Comparison of ENCODE assay signal across 1 cellular context in the genomic region with DNA sequence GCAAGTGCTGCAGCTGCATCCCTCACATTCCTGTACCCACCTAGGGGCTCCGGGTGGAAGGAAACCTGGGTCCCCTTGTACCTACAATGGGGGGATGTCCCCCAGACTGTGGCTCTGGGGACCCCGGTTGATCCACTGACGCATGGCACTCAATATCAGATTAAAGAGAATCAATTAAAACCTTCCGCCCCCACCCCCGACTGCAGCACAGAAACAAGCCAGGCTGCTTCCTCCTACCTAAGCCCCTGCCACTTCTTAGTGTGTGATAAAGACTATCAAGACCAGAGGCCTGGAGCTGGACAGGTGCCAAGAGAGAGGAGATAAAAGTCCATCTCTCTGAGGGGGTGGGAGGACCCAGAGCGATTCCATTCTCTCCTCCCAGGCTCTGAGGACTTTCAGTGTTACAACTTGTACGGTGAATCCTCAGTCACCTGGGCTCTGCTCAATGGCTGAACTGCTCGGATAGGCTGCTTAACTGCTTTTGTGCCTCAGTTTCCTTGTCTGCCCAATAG.
TF ChIP-seq lines count a peak whose summit lies in the region.

No MANE protein-coding gene starts in this region.

TF ChIP-seq in HepG2, 621 proteins besides CTCF, POLR2A, EP300 and RAD21:
- TF ChIP-seq SRSF9 (IDR thresholded peaks at IDR 0.05; ENCODE audit: borderline replicate concordance, insufficient read depth, low read depth, low read length, poor library complexity, severe bottlenecking), result no peak
- no peak for TF ChIP-seq BORCS8-MEF2B (CRISPR knock-in tag; IDR thresholded peaks at IDR 0.05)
- no peak for TF ChIP-seq SP2 (CRISPR knock-in tag; IDR thresholded peaks at IDR 0.05)
- no peak for TF ChIP-seq ISL2 (CRISPR knock-in tag; IDR thresholded peaks at IDR 0.05)
- TF ChIP-seq HNF4G (IDR thresholded peaks at IDR 0.05; ENCODE audit: borderline replicate concordance, low read depth, low read length), result 0 out of 2 replicates have a peak, but pooled peaks have one; percentile 13
- no peak for TF ChIP-seq HNF4G (CRISPR knock-in tag; IDR thresholded peaks at IDR 0.05; ENCODE audit: borderline replicate concordance, low read depth)
- peak; percentile 25; the same call in 1 of the 2 replicates for TF ChIP-seq ATF7-NPFF (CRISPR knock-in tag; IDR thresholded peaks at IDR 0.05; ENCODE audit: low read depth)
- 0 out of 2 replicates have a peak, but pooled peaks have one; percentile 12 for TF ChIP-seq ZSCAN31 (CRISPR knock-in tag; IDR thresholded peaks at IDR 0.05; ENCODE audit: low read depth)
- TF ChIP-seq, protein P1, sequence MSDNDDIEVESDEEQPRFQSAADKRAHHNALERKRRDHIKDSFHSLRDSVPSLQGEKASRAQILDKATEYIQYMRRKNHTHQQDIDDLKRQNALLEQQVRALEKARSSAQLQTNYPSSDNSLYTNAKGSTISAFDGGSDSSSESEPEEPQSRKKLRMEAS (IDR thresholded peaks at IDR 0.05), result no peak
- TF ChIP-seq HNRNPL (IDR thresholded peaks at IDR 0.05; ENCODE audit: low read depth, low read length), result 0 out of 2 replicates have a peak, but pooled peaks have one; percentile 15
- TF ChIP-seq TSC22D2 (CRISPR knock-in tag; IDR thresholded peaks at IDR 0.05; ENCODE audit: borderline replicate concordance), result no peak
- TF ChIP-seq ZNF598 (CRISPR knock-in tag; IDR thresholded peaks at IDR 0.05; ENCODE audit: borderline replicate concordance), result no peak
- TF ChIP-seq MTERF4 (CRISPR knock-in tag; IDR thresholded peaks at IDR 0.05), result peak; percentile 49; the same call in 1 of the 2 replicates
- TF ChIP-seq TFDP1 (CRISPR knock-in tag; IDR thresholded peaks at IDR 0.05; ENCODE audit: borderline replicate concordance), result no peak
- no peak for TF ChIP-seq ZNF567 (CRISPR knock-in tag; IDR thresholded peaks at IDR 0.05; ENCODE audit: borderline replicate concordance)
- 0 out of 2 replicates have a peak, but pooled peaks have one; percentile 52 for TF ChIP-seq NFIC (IDR thresholded peaks at IDR 0.05; ENCODE audit: low read length)
- no peak for TF ChIP-seq RBFOX2 (IDR thresholded peaks at IDR 0.05; ENCODE audit: low read depth, low read length)
- no peak for TF ChIP-seq SMAD1 (CRISPR knock-in tag; IDR thresholded peaks at IDR 0.05; ENCODE audit: borderline replicate concordance, low read depth)
- no peak for TF ChIP-seq MIXL1 (CRISPR knock-in tag; IDR thresholded peaks at IDR 0.05)
- TF ChIP-seq ZNF704 (CRISPR knock-in tag; IDR thresholded peaks at IDR 0.05; ENCODE audit: borderline replicate concordance), result no peak
- TF ChIP-seq KLF9 (CRISPR knock-in tag; IDR thresholded peaks at IDR 0.05; ENCODE audit: low read depth), result no peak
- TF ChIP-seq ZNF709 (CRISPR knock-in tag; IDR thresholded peaks at IDR 0.05), result no peak
- 0 out of 2 replicates have a peak, but pooled peaks have one; percentile 27 for TF ChIP-seq ZBTB20 (CRISPR knock-in tag; IDR thresholded peaks at IDR 0.05; ENCODE audit: borderline replicate concordance, low read depth)
- TF ChIP-seq NR1H2 (CRISPR knock-in tag; IDR thresholded peaks at IDR 0.05; ENCODE audit: borderline replicate concordance, low read depth), result no peak
- no peak for TF ChIP-seq NFKB2 (CRISPR knock-in tag; IDR thresholded peaks at IDR 0.05; ENCODE audit: borderline replicate concordance)
- 0 out of 3 replicates have a peak, but pooled peaks have one; percentile 31 for TF ChIP-seq MXI1 (IDR thresholded peaks at IDR 0.05; ENCODE audit: borderline replicate concordance, low read depth, low read length)
- TF ChIP-seq GABPA (IDR thresholded peaks at IDR 0.05; ENCODE audit: low read depth, low read length), result no peak
- peak; percentile 7; the same call in 1 of the 2 replicates for TF ChIP-seq GABPA (CRISPR knock-in tag; IDR thresholded peaks at IDR 0.05; ENCODE audit: low read depth)
- TF ChIP-seq MTA1 (CRISPR knock-in tag; IDR thresholded peaks at IDR 0.05; ENCODE audit: borderline replicate concordance), result no peak
- TF ChIP-seq AGO2 (optimal IDR thresholded peaks at IDR 0.05; ENCODE audit: low read depth, low read length), result no peak
- TF ChIP-seq ZNF576 (CRISPR knock-in tag; IDR thresholded peaks at IDR 0.05), result no peak
- TF ChIP-seq YY1 (IDR thresholded peaks at IDR 0.05; ENCODE audit: insufficient read depth, insufficient replicate concordance, low read depth, low read length), result no peak
- no peak for TF ChIP-seq NR2C2 (CRISPR knock-in tag; IDR thresholded peaks at IDR 0.05; ENCODE audit: borderline replicate concordance)
- no peak for TF ChIP-seq ZFP37 (CRISPR knock-in tag; IDR thresholded peaks at IDR 0.05; ENCODE audit: borderline replicate concordance)
- no peak for TF ChIP-seq ZNF75D (CRISPR knock-in tag; IDR thresholded peaks at IDR 0.05; ENCODE audit: borderline replicate concordance)
- peak; percentile 13; the same call in 1 of the 2 replicates for TF ChIP-seq HNF4A (CRISPR knock-in tag; IDR thresholded peaks at IDR 0.05)
- 0 out of 2 replicates have a peak, but pooled peaks have one; percentile 12 for TF ChIP-seq SMC3 (IDR thresholded peaks at IDR 0.05; ENCODE audit: low read length)
- TF ChIP-seq CHD4 (IDR thresholded peaks at IDR 0.05; ENCODE audit: borderline replicate concordance, low read length), result 0 out of 2 replicates have a peak, but pooled peaks have one; percentile 38
- peak; percentile 21; the same call in 1 of the 2 replicates for TF ChIP-seq ZMYM3 (CRISPR knock-in tag; IDR thresholded peaks at IDR 0.05)
- TF ChIP-seq, protein P2, sequence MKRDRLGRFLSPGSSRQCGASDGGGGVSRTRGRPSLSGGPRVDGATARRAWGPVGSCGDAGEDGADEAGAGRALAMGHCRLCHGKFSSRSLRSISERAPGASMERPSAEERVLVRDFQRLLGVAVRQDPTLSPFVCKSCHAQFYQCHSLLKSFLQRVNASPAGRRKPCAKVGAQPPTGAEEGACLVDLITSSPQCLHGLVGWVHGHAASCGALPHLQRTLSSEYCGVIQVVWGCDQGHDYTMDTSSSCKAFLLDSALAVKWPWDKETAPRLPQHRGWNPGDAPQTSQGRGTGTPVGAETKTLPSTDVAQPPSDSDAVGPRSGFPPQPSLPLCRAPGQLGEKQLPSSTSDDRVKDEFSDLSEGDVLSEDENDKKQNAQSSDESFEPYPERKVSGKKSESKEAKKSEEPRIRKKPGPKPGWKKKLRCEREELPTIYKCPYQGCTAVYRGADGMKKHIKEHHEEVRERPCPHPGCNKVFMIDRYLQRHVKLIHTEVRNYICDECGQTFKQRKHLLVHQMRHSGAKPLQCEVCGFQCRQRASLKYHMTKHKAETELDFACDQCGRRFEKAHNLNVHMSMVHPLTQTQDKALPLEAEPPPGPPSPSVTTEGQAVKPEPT (CRISPR knock-in tag; IDR thresholded peaks at IDR 0.05; ENCODE audit: low read depth), result no peak
- no peak for TF ChIP-seq CHCHD3 (CRISPR knock-in tag; IDR thresholded peaks at IDR 0.05)
- TF ChIP-seq KLF12 (CRISPR knock-in tag; IDR thresholded peaks at IDR 0.05; ENCODE audit: borderline replicate concordance), result no peak
- TF ChIP-seq, protein P3, sequence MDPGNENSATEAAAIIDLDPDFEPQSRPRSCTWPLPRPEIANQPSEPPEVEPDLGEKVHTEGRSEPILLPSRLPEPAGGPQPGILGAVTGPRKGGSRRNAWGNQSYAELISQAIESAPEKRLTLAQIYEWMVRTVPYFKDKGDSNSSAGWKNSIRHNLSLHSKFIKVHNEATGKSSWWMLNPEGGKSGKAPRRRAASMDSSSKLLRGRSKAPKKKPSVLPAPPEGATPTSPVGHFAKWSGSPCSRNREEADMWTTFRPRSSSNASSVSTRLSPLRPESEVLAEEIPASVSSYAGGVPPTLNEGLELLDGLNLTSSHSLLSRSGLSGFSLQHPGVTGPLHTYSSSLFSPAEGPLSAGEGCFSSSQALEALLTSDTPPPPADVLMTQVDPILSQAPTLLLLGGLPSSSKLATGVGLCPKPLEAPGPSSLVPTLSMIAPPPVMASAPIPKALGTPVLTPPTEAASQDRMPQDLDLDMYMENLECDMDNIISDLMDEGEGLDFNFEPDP (CRISPR knock-in tag; conservative IDR thresholded peaks at IDR 0.05), result no peak
- TF ChIP-seq, protein P4, sequence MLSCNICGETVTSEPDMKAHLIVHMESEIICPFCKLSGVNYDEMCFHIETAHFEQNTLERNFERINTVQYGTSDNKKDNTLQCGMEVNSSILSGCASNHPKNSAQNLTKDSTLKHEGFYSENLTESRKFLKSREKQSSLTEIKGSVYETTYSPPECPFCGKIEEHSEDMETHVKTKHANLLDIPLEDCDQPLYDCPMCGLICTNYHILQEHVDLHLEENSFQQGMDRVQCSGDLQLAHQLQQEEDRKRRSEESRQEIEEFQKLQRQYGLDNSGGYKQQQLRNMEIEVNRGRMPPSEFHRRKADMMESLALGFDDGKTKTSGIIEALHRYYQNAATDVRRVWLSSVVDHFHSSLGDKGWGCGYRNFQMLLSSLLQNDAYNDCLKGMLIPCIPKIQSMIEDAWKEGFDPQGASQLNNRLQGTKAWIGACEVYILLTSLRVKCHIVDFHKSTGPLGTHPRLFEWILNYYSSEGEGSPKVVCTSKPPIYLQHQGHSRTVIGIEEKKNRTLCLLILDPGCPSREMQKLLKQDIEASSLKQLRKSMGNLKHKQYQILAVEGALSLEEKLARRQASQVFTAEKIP (CRISPR knock-in tag; IDR thresholded peaks at IDR 0.05; ENCODE audit: borderline replicate concordance), result no peak
